In the genomic region with DNA sequence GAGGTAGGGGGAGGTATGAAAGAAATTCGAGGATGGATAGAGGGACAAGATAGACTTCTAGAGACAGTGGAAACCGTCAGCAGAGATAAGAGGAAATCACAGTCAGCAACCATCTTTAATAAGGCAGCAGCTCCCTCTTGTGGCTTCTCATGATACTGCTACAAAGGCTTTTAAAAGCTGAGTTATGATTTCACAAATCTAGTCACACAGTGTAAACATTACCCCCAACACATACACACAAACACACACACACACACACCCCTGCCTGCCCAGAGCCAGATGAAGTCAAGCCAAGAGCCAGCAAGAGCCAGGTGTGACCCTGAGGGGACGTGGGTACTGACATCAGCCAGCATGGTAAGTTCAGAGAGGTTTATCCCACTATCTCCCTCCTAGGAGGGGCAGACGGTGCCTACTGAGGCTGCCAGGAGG, we compare ENCODE assay signal across 9 cellular contexts. TPM values are rescaled to one million over a fixed set of nuclear protein-coding genes. Genes with fewer than 3 reads are reported as not detected.
A peak's percentile ranks its signal among the peaks of the same experiment; 100 is the strongest.
DNase-seq lines count a peak whose midpoint lies in the region; ATAC-seq and TF ChIP-seq lines count a peak whose summit lies in the region.
"Had no signal": no experiment of that assay in that cellular context is flagged by ENCODE, and none has a peak within 500 bp of the region (broad histone marks: within the 10 kb centered on the region; RNA-seq: fewer than 3 reads in every experiment).

No MANE protein-coding gene starts in this region.

- H3K36me3 ChIP-seq in GM23248 (ENCODE audit: low read depth) = no peaks in the 10 kb centered on the region

- H3K79me2 ChIP-seq in GM23248 (ENCODE audit: insufficient read depth) = no peaks in the 10 kb centered on the region

- no peaks in the 10 kb centered on the region for H3K9me2 ChIP-seq in GM23248 (ENCODE audit: insufficient read depth)

- H4K20me1 ChIP-seq in GM23248 (ENCODE audit: insufficient read depth) = no peaks in the 10 kb centered on the region

- peaks cover 25 to 50% of the 10 kb centered on the region in 2 donors for H3K27me3 Mint-ChIP-seq in effector memory CD8-positive, alpha-beta T cell
- H3K27me3 Mint-ChIP-seq in mesothelial cell of epicardium (ENCODE audit: low read depth) = peaks cover 25% of the 10 kb centered on the region

- H3K4me1 ChIP-seq in GM23248 (ENCODE audit: insufficient read depth) = no peaks in the 10 kb centered on the region

- no peak overlapping the region for H3K9ac ChIP-seq in GM23248

- H3F3A ChIP-seq in GM23248 (ENCODE audit: insufficient read depth) = no peaks in the 10 kb centered on the region

- H3K36me3 Mint-ChIP-seq in effector memory CD8-positive, alpha-beta T cell (ENCODE audit: insufficient read depth) = no peaks in the 10 kb centered on the region
- no peaks in the 10 kb centered on the region for H3K36me3 Mint-ChIP-seq in mesothelial cell of epicardium

- peak; percentile 65 for TF ChIP-seq CTCF in mesothelial cell of epicardium (IDR thresholded peaks at IDR 0.05; ENCODE audit: unreplicated experiment)

- DNase-seq in AG08396 (ENCODE audit: low spot score) (peak; percentile 71), GM23248 (peak; percentile 74), NCI-H446 treated with DMSO at 0.1 percent for 48 hours (lab: John Stamatoyannopoulos, UW) (peak; percentile 15), mesothelial cell of epicardium (ENCODE audit: low spot score in 2 of 2, unreplicated experiment in 2 of 2) (peak in 1 of 2 experiments; percentile 59)
- peak; percentile 63 for DNase-seq in activated CD4-positive, alpha-beta T cell treated with anti-CD3 and anti-CD28 coated beads for 48 hours
- DNase-seq in effector memory CD8-positive, alpha-beta T cell = peak; percentile 54 to 73 (median 59)
- peak; percentile 59 for DNase-seq in stimulated activated naive CD8-positive, alpha-beta T cell treated with anti-CD3 and anti-CD28 coated beads, Interleukin-15, Interleukin-2, amounts not matched to agents 100 U/mL and 50 U/mL, for 24 hours

- no peak overlapping the region for H3K4me3 Mint-ChIP-seq in effector memory CD8-positive, alpha-beta T cell
- no peak overlapping the region for H3K4me3 Mint-ChIP-seq in mesothelial cell of epicardium

- no peak overlapping the region for H3K27ac Mint-ChIP-seq in effector memory CD8-positive, alpha-beta T cell
- no peak overlapping the region for H3K27ac Mint-ChIP-seq in mesothelial cell of epicardium

- peaks cover 42% of the 10 kb centered on the region for H3K27me3 ChIP-seq in GM23248 (replicated peaks; ENCODE audit: insufficient read depth)

- WGBS in GM23248 (ENCODE audit: low coverage in 1 of 2, low lambda C conversion rate in 2 of 2, missing lambda C conversion rate in 2 of 2), 2 experiments = 1 to 2% methylated on average over 4 of the region's 4 CpGs

- H2AFZ ChIP-seq in GM23248 = no peak overlapping the region

- ATAC-seq in effector memory CD8-positive, alpha-beta T cell (replicated peaks) = peak; percentile 65
- peak; percentile 67 for ATAC-seq in stimulated activated naive CD8-positive, alpha-beta T cell treated with anti-CD3 and anti-CD28 coated beads, Interleukin-15, Interleukin-2, amounts not matched to agents 100 U/mL and 50 U/mL, for 24 hours
- no peak for ATAC-seq in GM19035 (IDR thresholded peaks at IDR 0.05; ENCODE audit: unreplicated experiment)

- H3K27ac ChIP-seq in GM23248 = no peak overlapping the region

- H3K4me1 Mint-ChIP-seq in effector memory CD8-positive, alpha-beta T cell (ENCODE audit: low read depth in 2 of 2) = peaks cover 4 to 5% of the 10 kb centered on the region in 2 donors
- no peaks in the 10 kb centered on the region for H3K4me1 Mint-ChIP-seq in mesothelial cell of epicardium

- H3K4me3 ChIP-seq in GM23248 = no peak overlapping the region

- H3K4me2 ChIP-seq in GM23248 (ENCODE audit: unreplicated experiment) = no peak overlapping the region

- in situ Hi-C loops in GM23248 (cut with MboI) = no loop called here

- no peaks in the 10 kb centered on the region for H3K9me3 Mint-ChIP-seq in effector memory CD8-positive, alpha-beta T cell
- H3K9me3 Mint-ChIP-seq in mesothelial cell of epicardium = no peaks in the 10 kb centered on the region

- no peaks in the 10 kb centered on the region for H3K9me3 ChIP-seq in GM23248 (ENCODE audit: low read depth)

RNA-seq across cellular contexts. Expression of a gene that starts 16.4 kb away (rescaled TPM):
- total RNA-seq in GM23248 (2014; rRNA removed; shearing (Covaris generic)) = not detected in 2 replicates
- polyA plus RNA-seq in GM23248 (2016; fragmentation: Nextera tagmentation; extraction: Ambion mirVana) = not detected in 2 replicates
- total RNA-seq in mesothelial cell of epicardium = not detected in 3 replicates
- total RNA-seq: pulmonary artery endothelial cell had no signal

RNA-seq across cellular contexts. Expression of a gene that starts 18.9 kb away (rescaled TPM):
- not detected in 2 replicates for total RNA-seq in GM23248 (2014; rRNA removed; shearing (Covaris generic))
- polyA plus RNA-seq in GM23248 (2016; fragmentation: Nextera tagmentation; extraction: Ambion mirVana) = not detected in 2 replicates
- not detected in 3 replicates for total RNA-seq in mesothelial cell of epicardium
- total RNA-seq: pulmonary artery endothelial cell had no signal

RNA-seq across cellular contexts. Expression of a gene that starts 44.8 kb away (rescaled TPM):
- 7.7 and 9.9 TPM in 2 replicates for total RNA-seq in GM23248 (2014; rRNA removed; shearing (Covaris generic))
- 7.4 and 8.4 TPM in 2 replicates for polyA plus RNA-seq in GM23248 (2016; fragmentation: Nextera tagmentation; extraction: Ambion mirVana)
- total RNA-seq in mesothelial cell of epicardium = 9.8 to 10.0 TPM (median 9.9 TPM) in 3 replicates
